In the genomic region with DNA sequence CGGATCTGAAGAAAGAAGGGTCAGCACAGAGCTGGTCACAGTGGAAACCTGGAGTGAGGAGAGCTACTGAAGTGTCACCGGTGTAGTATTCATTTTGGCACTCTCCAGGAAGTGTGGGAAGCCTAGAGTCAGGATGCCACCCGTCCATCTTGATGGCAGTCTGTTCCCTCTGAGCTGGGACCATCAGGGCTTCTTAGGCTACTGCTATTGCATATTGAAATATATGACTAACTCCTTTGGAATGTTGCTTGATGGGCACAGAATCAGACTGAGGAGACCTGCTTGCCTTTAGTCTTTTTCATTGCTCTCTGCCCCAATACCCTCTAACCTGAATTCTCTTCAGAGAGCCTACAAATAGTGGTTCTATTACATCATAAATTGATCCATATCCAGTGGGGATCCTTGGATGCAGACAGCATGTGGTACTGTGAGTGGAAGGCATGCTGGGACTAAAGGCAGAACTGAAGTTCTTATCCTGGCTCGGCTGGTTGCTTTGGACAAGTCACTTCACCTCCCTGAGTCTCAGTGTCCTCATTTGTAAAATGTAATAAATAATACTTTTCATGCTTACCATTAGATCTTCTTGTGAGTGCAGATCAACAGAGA, we compare ENCODE assay signal across 15 cellular contexts.
DNase-seq lines count a peak whose midpoint lies in the region; ATAC-seq, FAIRE-seq and TF ChIP-seq lines count a peak whose summit lies in the region.
"Had no signal": no experiment of that assay in that cellular context is flagged by ENCODE, and none has a peak within 500 bp of the region (broad histone marks: within the 10 kb centered on the region; RNA-seq: fewer than 3 reads in every experiment).

No MANE protein-coding gene starts in this region.

- H3K9me3 ChIP-seq in RWPE2 (ENCODE audit: severe bottlenecking) (no peaks in the 10 kb centered on the region), fibroblast of lung (ENCODE audit: control insufficient read depth, insufficient read depth, low read depth, low read length) (no peaks in the 10 kb centered on the region)

- peak; percentile 25 for DNase-seq in H54 (ENCODE audit: insufficient read length, low spot score)
- no peak for DNase-seq in RWPE2 (ENCODE audit: low spot score)
- peak; percentile 51 to 61 for DNase-seq in fibroblast of lung (ENCODE audit: low read depth in 2 of 2)
- DNase-seq in renal cortical epithelial cell (ENCODE audit: low read depth) = peak; percentile 79
- no peak for DNase-seq in NCI-H774 (lab: John Stamatoyannopoulos, UW)
- DNase-seq in dorsolateral prefrontal cortex = no peak
- no peak for DNase-seq in activated CD4-positive, alpha-beta T cell treated with anti-CD3 and anti-CD28 coated beads, Interleukin-2, amount 50 U/mL, for 1 hour
- DNase-seq: activated naive CD8-positive, alpha-beta T cell treated with anti-CD3 and anti-CD28 coated beads, Interleukin-2, amount 10 ng/mL, durations not matched to agents 7 days and 5 days; DMS 273 treated with DMSO at 0.1 percent for 48 hours; NCI-H1436; NCI-H82; nephron progenitor cell had no signal

- no peak overlapping the region for H3K27ac ChIP-seq in RWPE2 (ENCODE audit: poor library complexity, severe bottlenecking)
- no peak overlapping the region for H3K27ac ChIP-seq in fibroblast of lung (ENCODE audit: insufficient read depth, low read length)
- peak overlapping the region in 26 of 59 donors; percentile 11 to 68 (median 45) for H3K27ac ChIP-seq in dorsolateral prefrontal cortex

- H4K20me1 ChIP-seq in fibroblast of lung (ENCODE audit: control insufficient read depth, extremely low read depth, insufficient read depth, low read length) = no peaks in the 10 kb centered on the region

- FAIRE-seq in H54 (lab: Jason Lieb, UNC) = no peak
- FAIRE-seq: GM12892 had no signal

- H2AFZ ChIP-seq in fibroblast of lung (ENCODE audit: low read length) = no peak overlapping the region

- H3K4me3 ChIP-seq in RWPE2 (ENCODE audit: severe bottlenecking) = no peak overlapping the region
- no peak overlapping the region for H3K4me3 ChIP-seq in fibroblast of lung (replicated peaks in 1 of 4; ENCODE audit: control extremely low read depth in 1 of 4, insufficient read depth in 1 of 4, low read depth in 3 of 4, low read length in 4 of 4)
- H3K4me3 ChIP-seq in dorsolateral prefrontal cortex = no peak overlapping the region
- H3K4me3 ChIP-seq: smooth muscle cell had no signal

- no peaks in the 10 kb centered on the region for H3K27me3 ChIP-seq in RWPE2 (ENCODE audit: insufficient read depth, poor library complexity, severe bottlenecking)
- H3K27me3 ChIP-seq in fibroblast of lung (ENCODE audit: control insufficient read depth, insufficient read depth, low read length) = no peaks in the 10 kb centered on the region
- H3K27me3 ChIP-seq in dorsolateral prefrontal cortex = no peaks in the 10 kb centered on the region

- ATAC-seq in RWPE2 (ENCODE audit: low read depth) (peak; percentile 94), HG02571 (IDR thresholded peaks at IDR 0.05; ENCODE audit: unreplicated experiment) (no peak)

- TF ChIP-seq CTCF in RWPE2 (IDR thresholded peaks at IDR 0.05; ENCODE audit: poor library complexity, severe bottlenecking) = no peak
- no peak for TF ChIP-seq CTCF in fibroblast of lung (conservative IDR thresholded peaks at IDR 0.05 in 1 of 2, IDR thresholded peaks at IDR 0.05 in 1 of 2; ENCODE audit: low read depth in 1 of 2, low read length in 2 of 2)
- no peak for TF ChIP-seq CTCF in dorsolateral prefrontal cortex (IDR thresholded peaks at IDR 0.05 in 54 of 56, conservative IDR thresholded peaks at IDR 0.05 in 2 of 56; ENCODE audit: low read depth in 1 of 56, partially characterized antibody in 56 of 56)

- peaks cover 8% of the 10 kb centered on the region for H3K4me1 ChIP-seq in RWPE2 (ENCODE audit: insufficient read depth, poor library complexity, severe bottlenecking)
- no peaks in the 10 kb centered on the region for H3K4me1 ChIP-seq in fibroblast of lung (ENCODE audit: control insufficient read depth, extremely low read depth, insufficient read depth, low read length)

- no peaks in the 10 kb centered on the region for H3K79me2 ChIP-seq in fibroblast of lung (ENCODE audit: control insufficient read depth, insufficient read depth, low read length)

- TF ChIP-seq POLR2A in H54 (IDR thresholded peaks at IDR 0.05; ENCODE audit: low read depth, low read length) = no peak

- intact Hi-C loops in dorsolateral prefrontal cortex (cut with DNase I) = no loop called here

- H3K36me3 ChIP-seq in RWPE2 (ENCODE audit: low read depth) = peaks cover 45% of the 10 kb centered on the region
- peaks cover 2% of the 10 kb centered on the region for H3K36me3 ChIP-seq in fibroblast of lung (ENCODE audit: control insufficient read depth, insufficient read depth, low read length)

- no peak overlapping the region for H3K4me2 ChIP-seq in fibroblast of lung (ENCODE audit: extremely low read depth, insufficient read depth, low read length)
- H3K4me2 ChIP-seq: smooth muscle cell had no signal

- no peak overlapping the region for H3K9ac ChIP-seq in fibroblast of lung (ENCODE audit: insufficient read depth, low read length)

Comparison
In these comparisons a context has a peak if more than half of its experiments do, and no peak if none do; other contexts are left out.
1. DNase-seq: peak in H54 (single experiment), fibroblast of lung (2 of 2) and renal cortical epithelial cell (single experiment); none in RWPE2 (single experiment), NCI-H774 (single experiment), dorsolateral prefrontal cortex (0 of 10) and activated CD4-positive, alpha-beta T cell treated with anti-CD3 and anti-CD28 coated beads, Interleukin-2, amount 50 U/mL, for 1 hour (single experiment).